8 cellular contexts compared by ENCODE assay signal in genomic region chr17:2064511-2064910, GRCh38. TPM values are rescaled to one million over a fixed set of nuclear protein-coding genes. Genes with fewer than 3 reads are reported as not detected.
A peak's percentile ranks its signal among the peaks of the same experiment; 100 is the strongest.
DNase-seq lines count a peak whose midpoint lies in the region; ATAC-seq and TF ChIP-seq lines count a peak whose summit lies in the region.

No MANE protein-coding gene starts in this region.

- peaks cover 40% of the 10 kb centered on the region for H3K4me1 Mint-ChIP-seq in activated T-cell treated with anti-CD3 and anti-CD28 coated beads, Interleukin-2, amount 50 U/mL, for 72 hours (ENCODE audit: low read depth)

- TF ChIP-seq POLR2A in transverse colon (IDR thresholded peaks at IDR 0.05): no peak

- no peaks in the 10 kb centered on the region for H3K27me3 ChIP-seq in transverse colon

- in situ Hi-C loops in transverse colon (cut with MboI; ENCODE audit: low pct_ligation_motif_present in 1 of 4, low pct_unique_long_range_greater_than_20kb in 1 of 4, low sequenced_read_pairs in 3 of 4): loop anchor here in 3 of 4 donors (5.0 to 25.0 kb wide), 3 partner anchors 98 to 183 kb away; no protein-coding TSS in a partner anchor

- intact Hi-C loops in mucosa of descending colon (cut with DNase I, micrococcal nuclease): no loop called here
- intact Hi-C loops in transverse colon (cut with DNase I; ENCODE audit: low total_unique reads): no loop called here

- no peaks in the 10 kb centered on the region for H3K9me3 Mint-ChIP-seq in activated T-cell treated with anti-CD3 and anti-CD28 coated beads, Interleukin-2, amount 50 U/mL, for 72 hours

- TF ChIP-seq CTCF in mucosa of descending colon (IDR thresholded peaks at IDR 0.05) (no peak), transverse colon (IDR thresholded peaks at IDR 0.05) (no peak)

- peak overlapping the region; percentile 29 for H3K27ac Mint-ChIP-seq in activated T-cell treated with anti-CD3 and anti-CD28 coated beads, Interleukin-2, amount 50 U/mL, for 72 hours

- H3K4me3 ChIP-seq in mucosa of descending colon (no peak overlapping the region), transverse colon (no peak overlapping the region)

- H3K4me3 Mint-ChIP-seq in activated T-cell treated with anti-CD3 and anti-CD28 coated beads, Interleukin-2, amount 50 U/mL, for 72 hours: peak overlapping the region in 1 of 2 donors; percentile 2

- no peak for TF ChIP-seq EP300 in transverse colon (IDR thresholded peaks at IDR 0.05; ENCODE audit: low read depth)

- no peak for DNase-seq in activated T-cell treated with anti-CD3 and anti-CD28 coated beads, Interleukin-2, amount 50 U/mL, for 72 hours
- DNase-seq in activated T-cell treated with anti-CD3 and anti-CD28 coated beads for 4 hours (no peak), mucosa of descending colon (peak in 1 of 3 donors; percentile 40), transverse colon (peak; percentile 36), OCI-M2 (lab: John Stamatoyannopoulos, UW; ENCODE audit: unreplicated experiment) (no peak), cortex of kidney (lab: John Stamatoyannopoulos, UW) (no peak)

- H3K36me3 Mint-ChIP-seq in activated T-cell treated with anti-CD3 and anti-CD28 coated beads, Interleukin-2, amount 50 U/mL, for 72 hours (ENCODE audit: insufficient read depth in 2 of 2): peaks cover 19 to 33% of the 10 kb centered on the region in 2 donors

- ATAC-seq in activated T-cell treated with anti-CD3 and anti-CD28 coated beads, Interleukin-2, amount 50 U/mL, for 72 hours (replicated peaks in 1 of 2): no peak
- ATAC-seq in mucosa of descending colon (peak; percentile 18), GM19455 (IDR thresholded peaks at IDR 0.05; ENCODE audit: unreplicated experiment) (no peak)

- peaks cover 3% of the 10 kb centered on the region for H3K27me3 Mint-ChIP-seq in activated T-cell treated with anti-CD3 and anti-CD28 coated beads, Interleukin-2, amount 50 U/mL, for 72 hours (ENCODE audit: low read depth)

- WGBS in transverse colon (ENCODE audit: low coverage in 1 of 2), 2 donors: 68% methylated on average over 6 of the region's 6 CpGs; no CpG with 5 or more reads in 1 of the 2 donors

- H3K4me1 ChIP-seq in mucosa of descending colon (ENCODE audit: low read depth): peaks cover 10% of the 10 kb centered on the region
- peaks cover 33 to 85% (median 48%) of the 10 kb centered on the region in 4 donors for H3K4me1 ChIP-seq in transverse colon

- H3K36me3 ChIP-seq in mucosa of descending colon (ENCODE audit: low read depth) (no peaks in the 10 kb centered on the region), transverse colon (peaks cover 0 to 10% (median 0%) of the 10 kb centered on the region in 4 donors)

- H3K27ac ChIP-seq in cingulate gyrus (ENCODE audit: low read depth, low read length): peak overlapping the region; percentile 54
- peak overlapping the region; percentile 85 to 92 (median 90) for H3K27ac ChIP-seq in transverse colon

- H3K9me3 ChIP-seq in mucosa of descending colon: no peaks in the 10 kb centered on the region
- no peaks in the 10 kb centered on the region for H3K9me3 ChIP-seq in transverse colon

RNA-seq across cellular contexts. Expression of gene HIC1, which starts 9.6 kb away (rescaled TPM):
- total RNA-seq in activated T-cell treated with anti-CD3 and anti-CD28 coated beads, Interleukin-2, amount 50 U/mL, for 72 hours: 10 to 100 TPM; 11.7 to 21.4 TPM
- total RNA-seq in mucosa of descending colon: 10 to 100 TPM in 2 of 3 donors, 1 to 10 TPM in 1; 6.0 to 28.9 (median 13.5) TPM
- total RNA-seq in transverse colon: 10 to 100 TPM in 2 of 4 donors, 1 to 10 TPM in 2; 9.1 to 32.5 (median 14.7) TPM

RNA-seq across cellular contexts. Expression of gene OVCA2, which starts 22.7 kb away (rescaled TPM):
- 10 to 100 TPM; 29.0 to 33.3 TPM for total RNA-seq in activated T-cell treated with anti-CD3 and anti-CD28 coated beads, Interleukin-2, amount 50 U/mL, for 72 hours
- total RNA-seq in mucosa of descending colon (10 to 100 TPM; 25.3 to 35.5 (median 33.0) TPM), transverse colon (10 to 100 TPM in 3 of 4 donors, 1 to 10 TPM in 1; 5.4 to 73.3 (median 36.9) TPM)

RNA-seq across cellular contexts. Expression of gene DPH1, which starts 34.6 kb away (rescaled TPM):
- total RNA-seq in activated T-cell treated with anti-CD3 and anti-CD28 coated beads, Interleukin-2, amount 50 U/mL, for 72 hours: 10 to 100 TPM; 36.8 to 40.8 TPM
- total RNA-seq in mucosa of descending colon (10 to 100 TPM; 33.1 to 43.7 (median 42.2) TPM), transverse colon (10 to 100 TPM; 32.4 to 88.8 (median 58.9) TPM)

RNA-seq across cellular contexts. Expression of gene RTN4RL1, which starts 39.4 kb away (rescaled TPM):
- under 1 TPM; 0.14 to 0.21 TPM for total RNA-seq in activated T-cell treated with anti-CD3 and anti-CD28 coated beads, Interleukin-2, amount 50 U/mL, for 72 hours
- total RNA-seq in mucosa of descending colon (under 1 TPM; 0.14 to 0.47 (median 0.43) TPM), transverse colon (under 1 TPM in 3 of 4 donors, not detected in 1; 0.27 to 0.60 (median 0.48) TPM)
